ENCODE assay signal across 11 cellular contexts in genomic region chr11:124760205-124760652, GRCh38. TPM values are rescaled to one million over a fixed set of nuclear protein-coding genes. Genes with fewer than 3 reads are reported as not detected.
A peak's percentile ranks its signal among the peaks of the same experiment; 100 is the strongest.
DNase-seq lines count a peak whose midpoint lies in the region; ATAC-seq and TF ChIP-seq lines count a peak whose summit lies in the region.
"Had no signal": no experiment of that assay in that cellular context is flagged by ENCODE, and none has a peak within 500 bp of the region (broad histone marks: within the 10 kb centered on the region; RNA-seq: fewer than 3 reads in every experiment).

No MANE protein-coding gene starts in this region.

- no peak for TF ChIP-seq POLR2A in testis (IDR thresholded peaks at IDR 0.05)

- no peaks in the 10 kb centered on the region for H3K36me3 Mint-ChIP-seq in neural crest cell (ENCODE audit: low read depth)

- WGBS in testis, 2 donors: 0 to 12% methylated on average over 10 to 25 of the region's 25 CpGs

- no peak overlapping the region; the same call in 1 of the 2 replicates for H3K4me3 ChIP-seq in H7 (ENCODE audit: insufficient read depth, low read depth, low read length)
- H3K4me3 ChIP-seq in coronary artery: peak overlapping the region; percentile 92
- no peak overlapping the region for H3K4me3 ChIP-seq in testis

- no peaks in the 10 kb centered on the region for H3K9me3 Mint-ChIP-seq in neural crest cell

- H3K4me1 Mint-ChIP-seq in neural crest cell: peaks cover 39% of the 10 kb centered on the region

- no peak overlapping the region for H3K27ac Mint-ChIP-seq in neural crest cell (ENCODE audit: unreplicated experiment)

- TF ChIP-seq CTCF in GM10248 (IDR thresholded peaks at IDR 0.05; ENCODE audit: control extremely low read depth, extremely low read depth, low read depth, missing control alignments): no peak
- no peak for TF ChIP-seq CTCF in coronary artery (IDR thresholded peaks at IDR 0.05)
- TF ChIP-seq CTCF in neural crest cell (conservative IDR thresholded peaks at IDR 0.05): no peak
- no peak for TF ChIP-seq CTCF in testis (IDR thresholded peaks at IDR 0.05)

- peaks cover 22% of the 10 kb centered on the region for H3K4me1 ChIP-seq in testis

- H3K27ac ChIP-seq in coronary artery: peak overlapping the region; percentile 94 to 99
- peak overlapping the region in 1 of 2 donors; percentile 12 for H3K27ac ChIP-seq in testis

- H3K27me3 Mint-ChIP-seq in neural crest cell (ENCODE audit: low read depth): peaks cover 80% of the 10 kb centered on the region

- POLR2A ChIA-PET in GM10248 (lab: Yijun Ruan, JAX): no interaction called here

- peak overlapping the region; percentile 69 for H3K4me3 Mint-ChIP-seq in neural crest cell

- intact Hi-C loops in testis (cut with DNase I; ENCODE audit: low total_unique reads): loop anchor here (10.0 kb wide), 2 partner anchors 75 to 85 kb away; partner anchors contain the start of genes SIAE and SPA17

- H3K36me3 ChIP-seq in H7 (replicated peaks; ENCODE audit: control insufficient read depth, insufficient read depth, low read length) (no peaks in the 10 kb centered on the region), testis (ENCODE audit: low read depth, missing control alignments) (no peaks in the 10 kb centered on the region)

- H3K27me3 ChIP-seq in H7 (ENCODE audit: control insufficient read depth, insufficient read depth, low read length): peaks cover 76% of the 10 kb centered on the region
- no peaks in the 10 kb centered on the region for H3K27me3 ChIP-seq in testis

- ATAC-seq in HG03460 (IDR thresholded peaks at IDR 0.05; ENCODE audit: unreplicated experiment): no peak

- CTCF ChIA-PET in GM10248 (lab: Yijun Ruan, JAX): interaction anchor here (1.2 to 21.1 kb wide), 6 partner anchors 10 to 89 kb away, joined by 3 to 381 read pairs (median 86); partner anchors contain the start of genes MSANTD2, NRGN, SIAE and SPA17

- H3K9me3 ChIP-seq in testis: no peaks in the 10 kb centered on the region

- peak; percentile 53 for DNase-seq in GM10248 (ENCODE audit: extremely low spot score)
- DNase-seq in H7: peak; percentile 64
- DNase-seq in coronary artery (ENCODE audit: low spot score): no peak
- DNase-seq in neural crest cell (ENCODE audit: low read depth, low spot score): no peak
- DNase-seq in T-helper 9 cell: no peak
- no peak for DNase-seq in NCI-H69 (lab: John Stamatoyannopoulos, UW)
- no peak for DNase-seq in testis
- DNase-seq: NCI-H1930 had no signal

RNA-seq across cellular contexts. Expression of gene ESAM, which starts 1.9 kb away (rescaled TPM):
- total RNA-seq in H7 (2014; rRNA removed; shearing (Covaris generic)): 0.38 and 0.85 TPM in 2 replicates
- total RNA-seq in neural crest cell (0.96 and 1.1 TPM in 2 replicates), testis (10 to 100 TPM in 1 of 2 donors, 1 to 10 TPM in 1; 6.0 to 10.6 TPM)
- polyA plus RNA-seq in testis (ENCODE audit: insufficient read depth, low read depth, low replicate concordance): 15.8 TPM

RNA-seq across cellular contexts. Expression of gene VSIG2, which starts 8.2 kb away (rescaled TPM):
- total RNA-seq in H7 (2014; rRNA removed; shearing (Covaris generic)): 0.48 and 0.90 TPM in 2 replicates
- total RNA-seq in neural crest cell (not detected in 2 replicates), testis (1 to 10 TPM in 1 of 2 donors, under 1 TPM in 1; 0.74 to 1.3 TPM)
- polyA plus RNA-seq in testis (ENCODE audit: insufficient read depth, low read depth, low replicate concordance): 4.4 TPM
- total RNA-seq: subcutaneous adipose tissue had no signal

RNA-seq across cellular contexts. Expression of gene NRGN, which starts 20.5 kb away (rescaled TPM):
- 0.80 and 0.85 TPM in 2 replicates for total RNA-seq in H7 (2014; rRNA removed; shearing (Covaris generic))
- total RNA-seq in neural crest cell (30.3 and 30.7 TPM in 2 replicates), testis (1 to 10 TPM; 3.0 to 5.5 TPM)
- 10.4 TPM for polyA plus RNA-seq in testis (ENCODE audit: insufficient read depth, low read depth, low replicate concordance)
- total RNA-seq: kidney epithelial cell had no signal

RNA-seq across cellular contexts. Expression of gene MSANTD2, which starts 40.0 kb away (rescaled TPM):
- total RNA-seq in H7 (2014; rRNA removed; shearing (Covaris generic)): 10.3 and 18.3 TPM in 2 replicates
- total RNA-seq in neural crest cell: 28.7 and 29.0 TPM in 2 replicates
- 10 to 100 TPM; 11.3 to 19.1 TPM for total RNA-seq in testis
- polyA plus RNA-seq in testis (ENCODE audit: insufficient read depth, low read depth, low replicate concordance): 7.4 TPM

Comparison
In these comparisons a context has a peak if more than half of its experiments do, and no peak if none do; other contexts are left out.
1. DNase-seq: peak in GM10248 (single experiment) and H7 (single experiment); none in coronary artery (single experiment), neural crest cell (single experiment), T-helper 9 cell (single experiment), NCI-H69 (single experiment) and testis (single experiment).